9 cellular contexts compared by ENCODE assay signal in the genomic region with DNA sequence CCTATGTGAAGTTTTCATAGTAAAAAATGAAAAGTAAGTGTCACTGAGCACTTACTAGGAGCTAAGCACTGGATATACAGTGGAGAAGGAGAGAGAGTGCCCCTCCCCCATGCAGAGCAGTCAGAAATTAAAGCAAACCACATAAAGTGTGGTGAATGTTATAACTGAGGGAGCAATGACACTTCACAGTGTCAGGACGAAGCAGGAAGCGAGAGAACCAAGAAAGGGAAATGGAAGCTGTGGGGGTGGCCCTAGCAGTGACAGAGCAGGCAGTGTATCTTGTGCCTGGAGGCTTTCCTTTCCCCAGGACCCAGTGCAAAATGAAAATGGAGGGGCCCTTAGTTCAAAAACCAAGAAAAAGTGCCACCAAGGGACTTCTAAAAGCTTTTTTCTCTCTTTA. TPM values are rescaled to one million over a fixed set of nuclear protein-coding genes. Genes with fewer than 3 reads are reported as not detected.
DNase-seq lines count a peak whose midpoint lies in the region; ATAC-seq and TF ChIP-seq lines count a peak whose summit lies in the region.
"Had no signal": no experiment of that assay in that cellular context is flagged by ENCODE, and none has a peak within 500 bp of the region (broad histone marks: within the 10 kb centered on the region; RNA-seq: fewer than 3 reads in every experiment).

No MANE protein-coding gene starts in this region.

- H2AK5ac ChIP-seq in neuronal stem cell (ENCODE audit: low read depth, low read length), result no peak overlapping the region

- no peak overlapping the region for H2BK120ac ChIP-seq in neuronal stem cell (ENCODE audit: low read depth, low read length)

- WGBS in prostate gland, result 89% methylated on average over 2 of the region's 2 CpGs
- no CpG with 5 or more reads among the region's 2 CpGs for WGBS in neuronal stem cell (ENCODE audit: extremely low coverage in 2 of 2, insufficient read length in 2 of 2, insufficient replicate concordance in 1 of 2), 2 donors

- DNase-seq in Ammon's horn (ENCODE audit: low spot score) (peak; percentile 39), immature natural killer cell (peak; percentile 36 to 43 (median 36)), HK-2 (ENCODE audit: unreplicated experiment) (no peak), prostate gland (ENCODE audit: low spot score) (no peak), AG08395 (ENCODE audit: low spot score) (no peak), neuronal stem cell (ENCODE audit: low spot score) (no peak)
- peak; percentile 81 for DNase-seq in activated CD4-positive, alpha-beta T cell treated with anti-CD3 and anti-CD28 coated beads for 36 hours

- H2BK15ac ChIP-seq in neuronal stem cell (ENCODE audit: low read length), result no peak overlapping the region

- H3K36me3 ChIP-seq in prostate gland, result no peaks in the 10 kb centered on the region
- no peaks in the 10 kb centered on the region for H3K36me3 ChIP-seq in neuronal stem cell (replicated peaks in 1 of 2; ENCODE audit: control insufficient read depth in 2 of 2, insufficient read depth in 2 of 2, low read length in 2 of 2)

- no peak overlapping the region for H3K4ac ChIP-seq in neuronal stem cell (ENCODE audit: low read length)

- H2AFZ ChIP-seq in neuronal stem cell (ENCODE audit: low read length), result no peak overlapping the region

- H3K27ac ChIP-seq in prostate gland (no peak overlapping the region), neuronal stem cell (replicated peaks; ENCODE audit: low read length) (no peak overlapping the region)

- peaks cover 22% of the 10 kb centered on the region for H3K36me3 Mint-ChIP-seq in activated CD4-positive, alpha-beta T cell treated with anti-CD3 and anti-CD28 coated beads for 36 hours (ENCODE audit: low read depth)
- H3K36me3 Mint-ChIP-seq in immature natural killer cell, result peaks cover 0 to 13% (median 4%) of the 10 kb centered on the region in 3 donors

- TF ChIP-seq POLR2A in prostate gland (IDR thresholded peaks at IDR 0.05), result no peak

- no peak overlapping the region for H3K14ac ChIP-seq in neuronal stem cell (ENCODE audit: low read length)

- peak overlapping the region; percentile 60 for H3K4me3 Mint-ChIP-seq in activated CD4-positive, alpha-beta T cell treated with anti-CD3 and anti-CD28 coated beads for 36 hours
- peak overlapping the region; percentile 66 to 78 (median 72) for H3K4me3 Mint-ChIP-seq in immature natural killer cell

- no peak overlapping the region for H3K9ac ChIP-seq in neuronal stem cell (ENCODE audit: low read depth, low read length, poor library complexity)

- H3K4me1 Mint-ChIP-seq in activated CD4-positive, alpha-beta T cell treated with anti-CD3 and anti-CD28 coated beads for 36 hours, result peaks cover 65% of the 10 kb centered on the region
- peaks cover 23% of the 10 kb centered on the region in 2 donors for H3K4me1 Mint-ChIP-seq in immature natural killer cell

- H3K27ac Mint-ChIP-seq in activated CD4-positive, alpha-beta T cell treated with anti-CD3 and anti-CD28 coated beads for 36 hours, result peak overlapping the region; percentile 97
- H3K27ac Mint-ChIP-seq in immature natural killer cell, result peak overlapping the region; percentile 84 to 94 (median 90)

- no peak for TF ChIP-seq CTCF in prostate gland (IDR thresholded peaks at IDR 0.05)

- H3K4me1 ChIP-seq in prostate gland (replicated peaks), result peaks cover 7% of the 10 kb centered on the region
- H3K4me1 ChIP-seq in neuronal stem cell (ENCODE audit: control insufficient read depth in 2 of 2, insufficient read depth in 1 of 2, low read depth in 1 of 2, low read length in 2 of 2), result no peaks in the 10 kb centered on the region

- H4K8ac ChIP-seq in neuronal stem cell (ENCODE audit: low read depth, low read length), result no peak overlapping the region

- H3K27me3 Mint-ChIP-seq in activated CD4-positive, alpha-beta T cell treated with anti-CD3 and anti-CD28 coated beads for 36 hours, result no peaks in the 10 kb centered on the region
- H3K27me3 Mint-ChIP-seq in immature natural killer cell (ENCODE audit: low read depth in 3 of 3), result peaks cover 0 to 3% (median 0%) of the 10 kb centered on the region in 3 donors

- no peaks in the 10 kb centered on the region for H3K27me3 ChIP-seq in prostate gland (replicated peaks; ENCODE audit: insufficient read depth)
- H3K27me3 ChIP-seq in neuronal stem cell (ENCODE audit: control insufficient read depth in 3 of 3, insufficient read depth in 3 of 3, low read depth in 1 of 3, low read length in 3 of 3), result no peaks in the 10 kb centered on the region

- no peaks in the 10 kb centered on the region for H3K79me1 ChIP-seq in neuronal stem cell (ENCODE audit: low read depth, low read length)

- no peak overlapping the region for H3K4me3 ChIP-seq in prostate gland
- no peak overlapping the region for H3K4me3 ChIP-seq in neuronal stem cell (ENCODE audit: low read length in 2 of 2)

- no peak overlapping the region for H3K18ac ChIP-seq in neuronal stem cell (ENCODE audit: low read length)

- CTCF ChIA-PET in activated CD4-positive, alpha-beta T cell treated with anti-CD3 and anti-CD28 coated beads for 36 hours (lab: Charles Lee), result interaction anchor here (0.6 to 2.8 kb wide), 8 partner anchors 9 to 936 kb away, joined by 3 to 15 read pairs (median 5); partner anchors contain the start of gene NIPAL3

- peaks cover 1% of the 10 kb centered on the region for H3K9me3 Mint-ChIP-seq in activated CD4-positive, alpha-beta T cell treated with anti-CD3 and anti-CD28 coated beads for 36 hours (ENCODE audit: low read depth)
- no peaks in the 10 kb centered on the region for H3K9me3 Mint-ChIP-seq in immature natural killer cell

- intact Hi-C loops in activated CD4-positive, alpha-beta T cell treated with anti-CD3 and anti-CD28 coated beads for 36 hours (cut with DNase I, micrococcal nuclease), result loop anchor here in 1 of 2 experiments (1.0 to 10.0 kb wide), 5 partner anchors 54 to 544 kb away; partner anchors contain the start of gene PNRC2
- intact Hi-C loops in prostate gland (cut with DNase I), result no loop called here

- H3K23ac ChIP-seq in neuronal stem cell (ENCODE audit: low read depth, low read length, poor library complexity), result no peak overlapping the region

- ATAC-seq in HG02763 (IDR thresholded peaks at IDR 0.05; ENCODE audit: unreplicated experiment), result peak; percentile 54
- ATAC-seq in activated CD4-positive, alpha-beta T cell treated with anti-CD3 and anti-CD28 coated beads for 36 hours, result peak; percentile 76
- ATAC-seq: Panc1 had no signal

- H3K4me2 ChIP-seq in neuronal stem cell (ENCODE audit: insufficient read depth, low read length, poor library complexity, severe bottlenecking), result no peak overlapping the region

- H3K9me3 ChIP-seq in prostate gland (no peaks in the 10 kb centered on the region), neuronal stem cell (replicated peaks in 1 of 2; ENCODE audit: control insufficient read depth in 2 of 2, insufficient read depth in 1 of 2, low read depth in 1 of 2, low read length in 2 of 2) (no peaks in the 10 kb centered on the region)

- H4K91ac ChIP-seq in neuronal stem cell (ENCODE audit: low read depth, low read length, poor library complexity), result no peak overlapping the region

- no peak overlapping the region for H2BK5ac ChIP-seq in neuronal stem cell (ENCODE audit: low read length)

- H2BK12ac ChIP-seq in neuronal stem cell (ENCODE audit: low read length), result no peak overlapping the region

- POLR2A ChIA-PET in activated CD4-positive, alpha-beta T cell treated with anti-CD3 and anti-CD28 coated beads for 36 hours (lab: Charles Lee), result interaction anchor here (0.6 to 1.4 kb wide), 7 partner anchors 9 to 320 kb away, joined by 3 to 7 read pairs (median 3); partner anchors contain the start of genes NIPAL3 and RCAN3

RNA-seq across cellular contexts. Expression of gene RCAN3, which starts 21.5 kb away (rescaled TPM):
- total RNA-seq in activated CD4-positive, alpha-beta T cell treated with anti-CD3 and anti-CD28 coated beads for 36 hours, result 10 to 100 TPM; 62.3 to 67.5 TPM
- 1 to 10 TPM; 4.0 to 8.5 (median 4.8) TPM for polyA plus RNA-seq in immature natural killer cell
- total RNA-seq in prostate gland, result 100 to 1,000 TPM in 1 of 2 donors, 10 to 100 TPM in 1; 50.8 to 238 TPM
- 3.1 TPM for polyA plus RNA-seq in neuronal stem cell (2013, experiment 1 of 2)
- 3.0 TPM for polyA plus RNA-seq in neuronal stem cell (2013, experiment 2 of 2)

Comparison
In these comparisons a context has a peak if more than half of its experiments do, and no peak if none do; other contexts are left out.
1. DNase-seq: peak in Ammon's horn (single experiment), activated CD4-positive, alpha-beta T cell treated with anti-CD3 and anti-CD28 coated beads for 36 hours (single experiment) and immature natural killer cell (3 of 3); none in HK-2 (single experiment), prostate gland (single experiment), AG08395 (single experiment) and neuronal stem cell (single experiment).